Comparison of ENCODE assay signal across 1 cellular context in the genomic region with DNA sequence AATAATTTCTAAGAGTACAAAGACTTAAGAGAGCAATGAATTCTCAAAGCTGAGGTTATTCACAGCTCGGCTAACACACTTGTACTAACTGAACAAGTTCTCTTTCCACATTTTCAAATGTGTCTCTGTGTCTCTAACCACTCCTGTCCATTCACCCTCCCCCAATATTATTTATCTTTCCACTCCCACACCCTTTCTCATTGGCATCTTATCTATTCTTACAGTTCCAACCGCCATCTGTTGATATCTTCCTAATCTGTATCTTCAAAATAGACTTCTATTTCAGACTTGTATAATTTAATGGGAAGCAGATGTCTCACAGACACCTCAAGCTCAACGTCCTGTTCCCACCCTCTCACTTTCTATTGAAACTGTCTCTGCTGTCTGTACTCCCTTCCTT.
TF ChIP-seq lines count a peak whose summit lies in the region.

No MANE protein-coding gene starts in this region.

TF ChIP-seq in K562, 482 proteins besides CTCF, POLR2A, EP300 and RAD21 (continued from another document and continues in another):
- TF ChIP-seq, protein P1, sequence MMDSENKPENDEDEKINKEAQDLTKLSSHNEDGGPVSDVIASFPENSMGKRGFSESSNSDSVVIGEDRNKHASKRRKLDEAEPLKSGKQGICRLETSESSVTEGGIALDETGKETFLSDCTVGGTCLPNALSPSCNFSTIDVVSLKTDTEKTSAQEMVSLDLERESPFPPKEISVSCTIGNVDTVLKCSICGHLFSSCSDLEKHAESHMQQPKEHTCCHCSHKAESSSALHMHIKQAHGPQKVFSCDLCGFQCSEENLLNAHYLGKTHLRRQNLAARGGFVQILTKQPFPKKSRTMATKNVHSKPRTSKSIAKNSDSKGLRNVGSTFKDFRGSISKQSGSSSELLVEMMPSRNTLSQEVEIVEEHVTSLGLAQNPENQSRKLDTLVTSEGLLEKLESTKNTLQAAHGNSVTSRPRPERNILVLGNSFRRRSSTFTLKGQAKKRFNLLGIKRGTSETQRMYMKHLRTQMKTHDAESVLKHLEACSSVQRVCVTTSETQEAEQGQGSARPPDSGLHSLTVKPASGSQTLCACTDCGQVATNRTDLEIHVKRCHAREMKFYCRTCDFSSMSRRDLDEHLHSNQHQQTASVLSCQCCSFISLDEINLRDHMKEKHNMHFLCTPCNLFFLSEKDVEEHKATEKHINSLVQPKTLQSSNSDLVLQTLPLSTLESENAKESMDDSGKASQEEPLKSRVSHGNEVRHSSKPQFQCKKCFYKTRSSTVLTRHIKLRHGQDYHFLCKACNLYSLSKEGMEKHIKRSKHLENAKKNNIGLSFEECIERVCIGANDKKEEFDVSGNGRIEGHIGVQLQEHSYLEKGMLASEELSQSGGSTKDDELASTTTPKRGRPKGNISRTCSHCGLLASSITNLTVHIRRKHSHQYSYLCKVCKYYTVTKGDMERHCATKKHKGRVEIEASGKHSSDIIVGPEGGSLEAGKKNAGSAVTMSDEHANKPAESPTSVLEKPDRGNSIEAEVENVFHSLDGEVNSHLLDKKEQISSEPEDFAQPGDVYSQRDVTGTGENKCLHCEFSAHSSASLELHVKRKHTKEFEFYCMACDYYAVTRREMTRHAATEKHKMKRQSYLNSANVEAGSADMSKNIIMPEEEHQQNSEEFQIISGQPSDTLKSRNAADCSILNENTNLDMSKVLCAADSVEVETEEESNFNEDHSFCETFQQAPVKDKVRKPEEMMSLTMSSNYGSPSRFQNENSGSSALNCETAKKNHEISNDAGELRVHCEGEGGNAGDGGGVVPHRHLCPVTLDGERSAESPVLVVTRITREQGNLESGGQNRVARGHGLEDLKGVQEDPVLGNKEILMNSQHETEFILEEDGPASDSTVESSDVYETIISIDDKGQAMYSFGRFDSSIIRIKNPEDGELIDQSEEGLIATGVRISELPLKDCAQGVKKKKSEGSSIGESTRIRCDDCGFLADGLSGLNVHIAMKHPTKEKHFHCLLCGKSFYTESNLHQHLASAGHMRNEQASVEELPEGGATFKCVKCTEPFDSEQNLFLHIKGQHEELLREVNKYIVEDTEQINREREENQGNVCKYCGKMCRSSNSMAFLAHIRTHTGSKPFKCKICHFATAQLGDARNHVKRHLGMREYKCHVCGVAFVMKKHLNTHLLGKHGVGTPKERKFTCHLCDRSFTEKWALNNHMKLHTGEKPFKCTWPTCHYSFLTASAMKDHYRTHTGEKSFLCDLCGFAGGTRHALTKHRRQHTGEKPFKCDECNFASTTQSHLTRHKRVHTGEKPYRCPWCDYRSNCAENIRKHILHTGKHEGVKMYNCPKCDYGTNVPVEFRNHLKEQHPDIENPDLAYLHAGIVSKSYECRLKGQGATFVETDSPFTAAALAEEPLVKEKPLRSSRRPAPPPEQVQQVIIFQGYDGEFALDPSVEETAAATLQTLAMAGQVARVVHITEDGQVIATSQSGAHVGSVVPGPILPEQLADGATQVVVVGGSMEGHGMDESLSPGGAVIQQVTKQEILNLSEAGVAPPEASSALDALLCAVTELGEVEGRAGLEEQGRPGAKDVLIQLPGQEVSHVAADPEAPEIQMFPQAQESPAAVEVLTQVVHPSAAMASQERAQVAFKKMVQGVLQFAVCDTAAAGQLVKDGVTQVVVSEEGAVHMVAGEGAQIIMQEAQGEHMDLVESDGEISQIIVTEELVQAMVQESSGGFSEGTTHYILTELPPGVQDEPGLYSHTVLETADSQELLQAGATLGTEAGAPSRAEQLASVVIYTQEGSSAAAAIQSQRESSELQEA (IDR thresholded peaks at IDR 0.05; ENCODE audit: low read depth) = no peak
- TF ChIP-seq MTA2 (IDR thresholded peaks at IDR 0.05; ENCODE audit: low read depth) (peak; percentile 36; the same call in 1 of the 2 replicates), HSF4 (CRISPR knock-in tag; IDR thresholded peaks at IDR 0.05; ENCODE audit: borderline replicate concordance) (no peak), MYBL2 (IDR thresholded peaks at IDR 0.05; ENCODE audit: low read depth) (peak; percentile 54), MYBL2 (CRISPR knock-in tag; IDR thresholded peaks at IDR 0.05; ENCODE audit: borderline replicate concordance) (no peak), ZFP36 (IDR thresholded peaks at IDR 0.05; ENCODE audit: low read depth, low read length, partially characterized antibody) (no peak), NFRKB (IDR thresholded peaks at IDR 0.05; ENCODE audit: low read depth) (peak; percentile 27; the same call in 1 of the 2 replicates), ZBTB7A (IDR thresholded peaks at IDR 0.05; ENCODE audit: borderline replicate concordance, control insufficient read depth, low read depth, low read length) (no peak), DPF2 (IDR thresholded peaks at IDR 0.05) (peak; percentile 80), ZNF696 (CRISPR knock-in tag; conservative IDR thresholded peaks at IDR 0.05) (no peak), CREM (IDR thresholded peaks at IDR 0.05; ENCODE audit: low read depth) (0 out of 2 replicates have a peak, but pooled peaks have one; percentile 30), MEF2D (tag; conservative IDR thresholded peaks at IDR 0.05; ENCODE audit: low read depth) (peak; percentile 84), RBM25 (IDR thresholded peaks at IDR 0.05; ENCODE audit: low read depth, low read length, severe bottlenecking) (no peak), STAG1 (CRISPR knock-in tag; IDR thresholded peaks at IDR 0.05; ENCODE audit: borderline replicate concordance) (no peak), TAF1 (IDR thresholded peaks at IDR 0.05; ENCODE audit: control insufficient read depth, extremely low read depth, insufficient read depth, low read length, severe bottlenecking) (no peak), DACH1 (IDR thresholded peaks at IDR 0.05; ENCODE audit: partially characterized antibody) (peak; percentile 48), GABPA (tag; conservative IDR thresholded peaks at IDR 0.05; ENCODE audit: low read depth) (no peak), MEIS2 (IDR thresholded peaks at IDR 0.05; ENCODE audit: partially characterized antibody) (peak; percentile 36), GTF2E2 (tag; IDR thresholded peaks at IDR 0.05) (no peak), GATAD2A (IDR thresholded peaks at IDR 0.05) (no peak), FOXA3 (CRISPR knock-in tag; conservative IDR thresholded peaks at IDR 0.05 in 1 of 2, IDR thresholded peaks at IDR 0.05 in 1 of 2) (0 out of 4 replicates have a peak, but pooled peaks of 1 of the 2 experiments have one; percentile 22), KLF13 (tag; IDR thresholded peaks at IDR 0.05; ENCODE audit: borderline replicate concordance, low read depth) (no peak), ZNF707 (CRISPR knock-in tag; conservative IDR thresholded peaks at IDR 0.05) (no peak), TEAD2 (tag; IDR thresholded peaks at IDR 0.05) (no peak), CBFA2T3 (IDR thresholded peaks at IDR 0.05) (peak; percentile 90), NONO (IDR thresholded peaks at IDR 0.05; ENCODE audit: low read depth in 2 of 2, low read length in 1 of 2) (no peak), ZNF445 (CRISPR knock-in tag; IDR thresholded peaks at IDR 0.05; ENCODE audit: low read depth) (no peak)
- TF ChIP-seq, protein P2, sequence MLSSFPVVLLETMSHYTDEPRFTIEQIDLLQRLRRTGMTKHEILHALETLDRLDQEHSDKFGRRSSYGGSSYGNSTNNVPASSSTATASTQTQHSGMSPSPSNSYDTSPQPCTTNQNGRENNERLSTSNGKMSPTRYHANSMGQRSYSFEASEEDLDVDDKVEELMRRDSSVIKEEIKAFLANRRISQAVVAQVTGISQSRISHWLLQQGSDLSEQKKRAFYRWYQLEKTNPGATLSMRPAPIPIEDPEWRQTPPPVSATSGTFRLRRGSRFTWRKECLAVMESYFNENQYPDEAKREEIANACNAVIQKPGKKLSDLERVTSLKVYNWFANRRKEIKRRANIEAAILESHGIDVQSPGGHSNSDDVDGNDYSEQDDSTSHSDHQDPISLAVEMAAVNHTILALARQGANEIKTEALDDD (IDR thresholded peaks at IDR 0.05) = no peak
- TF ChIP-seq, protein P3, sequence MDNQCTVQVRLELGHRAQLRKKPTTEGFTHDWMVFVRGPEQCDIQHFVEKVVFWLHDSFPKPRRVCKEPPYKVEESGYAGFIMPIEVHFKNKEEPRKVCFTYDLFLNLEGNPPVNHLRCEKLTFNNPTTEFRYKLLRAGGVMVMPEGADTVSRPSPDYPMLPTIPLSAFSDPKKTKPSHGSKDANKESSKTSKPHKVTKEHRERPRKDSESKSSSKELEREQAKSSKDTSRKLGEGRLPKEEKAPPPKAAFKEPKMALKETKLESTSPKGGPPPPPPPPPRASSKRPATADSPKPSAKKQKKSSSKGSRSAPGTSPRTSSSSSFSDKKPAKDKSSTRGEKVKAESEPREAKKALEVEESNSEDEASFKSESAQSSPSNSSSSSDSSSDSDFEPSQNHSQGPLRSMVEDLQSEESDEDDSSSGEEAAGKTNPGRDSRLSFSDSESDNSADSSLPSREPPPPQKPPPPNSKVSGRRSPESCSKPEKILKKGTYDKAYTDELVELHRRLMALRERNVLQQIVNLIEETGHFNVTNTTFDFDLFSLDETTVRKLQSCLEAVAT (IDR thresholded peaks at IDR 0.05) = no peak
- TF ChIP-seq, protein P4, sequence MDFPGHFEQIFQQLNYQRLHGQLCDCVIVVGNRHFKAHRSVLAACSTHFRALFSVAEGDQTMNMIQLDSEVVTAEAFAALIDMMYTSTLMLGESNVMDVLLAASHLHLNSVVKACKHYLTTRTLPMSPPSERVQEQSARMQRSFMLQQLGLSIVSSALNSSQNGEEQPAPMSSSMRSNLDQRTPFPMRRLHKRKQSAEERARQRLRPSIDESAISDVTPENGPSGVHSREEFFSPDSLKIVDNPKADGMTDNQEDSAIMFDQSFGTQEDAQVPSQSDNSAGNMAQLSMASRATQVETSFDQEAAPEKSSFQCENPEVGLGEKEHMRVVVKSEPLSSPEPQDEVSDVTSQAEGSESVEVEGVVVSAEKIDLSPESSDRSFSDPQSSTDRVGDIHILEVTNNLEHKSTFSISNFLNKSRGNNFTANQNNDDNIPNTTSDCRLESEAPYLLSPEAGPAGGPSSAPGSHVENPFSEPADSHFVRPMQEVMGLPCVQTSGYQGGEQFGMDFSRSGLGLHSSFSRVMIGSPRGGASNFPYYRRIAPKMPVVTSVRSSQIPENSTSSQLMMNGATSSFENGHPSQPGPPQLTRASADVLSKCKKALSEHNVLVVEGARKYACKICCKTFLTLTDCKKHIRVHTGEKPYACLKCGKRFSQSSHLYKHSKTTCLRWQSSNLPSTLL (IDR thresholded peaks at IDR 0.05) = no peak
- TF ChIP-seq, protein P5, sequence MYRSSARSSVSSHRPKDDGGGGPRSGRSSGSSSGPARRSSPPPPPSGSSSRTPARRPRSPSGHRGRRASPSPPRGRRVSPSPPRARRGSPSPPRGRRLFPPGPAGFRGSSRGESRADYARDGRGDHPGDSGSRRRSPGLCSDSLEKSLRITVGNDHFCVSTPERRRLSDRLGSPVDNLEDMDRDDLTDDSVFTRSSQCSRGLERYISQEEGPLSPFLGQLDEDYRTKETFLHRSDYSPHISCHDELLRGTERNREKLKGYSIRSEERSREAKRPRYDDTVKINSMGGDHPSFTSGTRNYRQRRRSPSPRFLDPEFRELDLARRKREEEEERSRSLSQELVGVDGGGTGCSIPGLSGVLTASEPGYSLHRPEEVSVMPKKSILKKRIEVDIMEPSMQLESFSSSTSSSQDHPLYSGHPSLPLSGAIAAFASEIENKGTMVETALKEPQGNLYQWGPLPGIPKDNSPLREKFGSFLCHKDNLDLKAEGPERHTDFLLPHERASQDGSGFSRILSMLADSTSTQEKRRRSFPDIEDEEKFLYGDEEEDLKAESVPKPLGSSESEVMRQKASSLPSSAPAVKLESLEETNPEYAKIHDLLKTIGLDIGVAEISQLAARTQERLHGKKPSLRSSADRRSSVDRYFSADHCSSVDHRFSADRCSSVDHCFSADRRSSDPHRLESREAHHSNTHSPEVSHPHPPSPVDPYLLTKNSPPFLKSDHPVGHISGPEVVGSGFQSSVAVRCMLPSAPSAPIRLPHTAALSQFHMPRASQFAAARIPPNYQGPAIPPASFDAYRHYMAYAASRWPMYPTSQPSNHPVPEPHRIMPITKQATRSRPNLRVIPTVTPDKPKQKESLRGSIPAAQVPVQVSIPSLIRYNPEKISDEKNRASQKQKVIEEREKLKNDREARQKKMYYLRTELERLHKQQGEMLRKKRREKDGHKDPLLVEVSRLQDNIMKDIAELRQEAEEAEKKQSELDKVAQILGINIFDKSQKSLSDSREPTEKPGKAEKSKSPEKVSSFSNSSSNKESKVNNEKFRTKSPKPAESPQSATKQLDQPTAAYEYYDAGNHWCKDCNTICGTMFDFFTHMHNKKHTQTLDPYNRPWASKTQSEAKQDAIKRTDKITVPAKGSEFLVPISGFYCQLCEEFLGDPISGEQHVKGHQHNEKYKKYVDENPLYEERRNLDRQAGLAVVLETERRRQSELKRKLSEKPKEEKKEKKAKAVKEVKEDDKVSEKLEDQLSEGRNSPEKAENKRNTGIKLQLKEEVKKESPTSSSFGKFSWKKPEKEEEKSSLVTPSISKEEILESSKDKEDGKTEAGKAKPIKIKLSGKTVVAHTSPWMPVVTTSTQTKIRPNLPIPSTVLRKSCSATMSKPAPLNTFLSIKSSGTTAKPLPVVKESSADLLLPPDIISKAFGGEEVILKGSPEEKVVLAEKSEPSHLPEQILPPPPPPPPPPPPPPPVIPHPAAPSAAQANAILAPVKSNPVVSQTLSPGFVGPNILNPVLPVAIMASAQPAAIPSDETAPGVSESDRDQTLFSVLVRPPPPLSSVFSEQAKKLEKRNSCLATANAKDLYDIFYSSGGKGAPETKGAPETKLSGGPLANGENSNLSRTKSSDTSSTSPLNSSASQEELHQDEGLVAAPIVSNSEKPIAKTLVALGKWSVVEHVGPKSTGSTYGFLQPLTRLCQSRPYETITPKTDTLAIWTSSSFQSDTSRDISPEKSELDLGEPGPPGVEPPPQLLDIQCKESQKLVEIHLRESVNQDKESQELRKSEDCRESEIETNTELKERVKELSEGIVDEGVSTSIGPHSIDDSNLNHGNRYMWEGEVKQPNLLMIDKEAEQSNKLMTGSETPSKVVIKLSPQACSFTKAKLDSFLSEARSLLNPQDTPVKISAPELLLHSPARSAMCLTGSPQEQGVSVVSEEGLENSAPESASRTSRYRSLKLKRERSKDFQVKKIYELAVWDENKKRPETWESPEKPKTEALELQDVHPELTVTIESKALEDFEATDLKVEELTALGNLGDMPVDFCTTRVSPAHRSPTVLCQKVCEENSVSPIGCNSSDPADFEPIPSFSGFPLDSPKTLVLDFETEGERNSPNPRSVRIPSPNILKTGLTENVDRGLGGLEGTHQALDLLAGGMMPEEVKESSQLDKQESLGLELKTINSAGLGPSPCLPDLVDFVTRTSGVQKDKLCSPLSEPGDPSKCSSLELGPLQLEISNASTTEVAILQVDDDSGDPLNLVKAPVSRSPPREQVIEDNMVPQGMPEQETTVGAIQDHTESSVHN (IDR thresholded peaks at IDR 0.05; ENCODE audit: borderline replicate concordance in 1 of 2, low read depth in 1 of 2) = no peak
- TF ChIP-seq, protein P6, sequence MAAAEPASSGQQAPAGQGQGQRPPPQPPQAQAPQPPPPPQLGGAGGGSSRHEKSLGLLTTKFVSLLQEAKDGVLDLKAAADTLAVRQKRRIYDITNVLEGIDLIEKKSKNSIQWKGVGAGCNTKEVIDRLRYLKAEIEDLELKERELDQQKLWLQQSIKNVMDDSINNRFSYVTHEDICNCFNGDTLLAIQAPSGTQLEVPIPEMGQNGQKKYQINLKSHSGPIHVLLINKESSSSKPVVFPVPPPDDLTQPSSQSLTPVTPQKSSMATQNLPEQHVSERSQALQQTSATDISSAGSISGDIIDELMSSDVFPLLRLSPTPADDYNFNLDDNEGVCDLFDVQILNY (CRISPR knock-in tag; IDR thresholded peaks at IDR 0.05) = no peak
